ENCODE assay signal across 8 cellular contexts in the genomic region with DNA sequence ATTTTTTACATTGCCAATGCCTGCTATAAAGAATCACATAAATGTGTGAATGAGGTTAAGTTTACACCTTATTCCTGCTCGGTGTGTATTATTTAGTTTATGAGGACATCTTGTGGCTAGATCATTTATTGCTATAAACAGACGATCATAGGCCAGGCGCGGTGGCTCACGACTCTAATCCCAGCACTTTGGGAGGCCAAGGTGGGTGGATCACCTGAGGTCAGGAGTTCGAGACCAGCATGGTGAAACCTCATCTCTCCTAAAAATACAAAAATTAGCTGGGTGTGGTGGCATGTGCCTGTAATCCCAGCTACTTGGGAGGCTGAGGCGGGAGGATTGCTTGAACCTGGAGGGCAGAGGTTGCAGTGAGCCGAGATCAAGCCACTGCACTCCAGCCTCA. TPM values are rescaled to one million over a fixed set of nuclear protein-coding genes. Genes with fewer than 3 reads are reported as not detected.
DNase-seq lines count a peak whose midpoint lies in the region; ATAC-seq, FAIRE-seq and TF ChIP-seq lines count a peak whose summit lies in the region.
"Not testable (repeated sequence)": the region's sequence is repeated elsewhere in the genome, so short reads cannot be mapped to it uniquely, and the experiment has no call there.

No MANE protein-coding gene starts in this region.

- POLR2A ChIA-PET in AG04450 (lab: Yijun Ruan, JAX) = not testable (repeated sequence)

- H3K9me3 ChIP-seq in AG04450 (ENCODE audit: control insufficient read depth, insufficient read depth, low read length); WERI-Rb-1 (ENCODE audit: severe bottlenecking); breast epithelium: not testable (repeated sequence)

- not testable (repeated sequence) for H3K27me3 ChIP-seq in AG04450 (ENCODE audit: control insufficient read depth, insufficient read depth, low read length); WERI-Rb-1 (ENCODE audit: insufficient read depth, low read depth, severe bottlenecking); breast epithelium

- FAIRE-seq in GM18507 (lab: Jason Lieb, UNC) = peak; percentile 63

- peak; percentile 43 for TF ChIP-seq CTCF in AG04450 (IDR thresholded peaks at IDR 0.05; ENCODE audit: low read depth, low read length)
- peak; percentile 28; the same call in 1 of the 2 replicates for TF ChIP-seq CTCF in WERI-Rb-1 (IDR thresholded peaks at IDR 0.05; ENCODE audit: low read depth, low read length)
- peak in 2 of 3 donors; percentile 52 to 67 for TF ChIP-seq CTCF in breast epithelium (IDR thresholded peaks at IDR 0.05)

- intact Hi-C loops in breast epithelium (cut with DNase I; ENCODE audit: low total_unique reads) = not testable (repeated sequence)
- intact Hi-C loops in sciatic nerve (cut with DNase I) = loop anchor here (10.0 kb wide), 1 partner anchor 111 kb away; no protein-coding TSS in a partner anchor

- ATAC-seq in HG03378 (IDR thresholded peaks at IDR 0.05; ENCODE audit: unreplicated experiment) (peak; percentile 66), sciatic nerve (peak; percentile 83)

- H3K27ac ChIP-seq in AG04450 (ENCODE audit: low read depth, low read length); WERI-Rb-1; breast epithelium: not testable (repeated sequence)

- not testable (repeated sequence) for H3K4me1 ChIP-seq in breast epithelium

- not testable (repeated sequence) for H3K4me3 ChIP-seq in AG04450 (ENCODE audit: low read depth, low read length); WERI-Rb-1 (ENCODE audit: low read depth, low read length); breast epithelium

- CTCF ChIA-PET in AG04450 (lab: Charles Lee) = interaction anchor here (0.9 to 8.0 kb wide), 3 partner anchors 8 to 113 kb away, joined by 3 to 127 read pairs (median 3); no protein-coding TSS in a partner anchor

- not testable (repeated sequence) for TF ChIP-seq POLR2A in breast epithelium (IDR thresholded peaks at IDR 0.05)

- not testable (repeated sequence) for DNase-seq in AG04450 (ENCODE audit: low read depth, low spot score); GM18507 (ENCODE audit: extremely low spot score, insufficient read length, low read depth); breast epithelium (ENCODE audit: low spot score in 2 of 2); sciatic nerve (ENCODE audit: low spot score)
- DNase-seq in NCI-H345 treated with DMSO at 0.1 percent for 48 hours (lab: John Stamatoyannopoulos, UW; ENCODE audit: unreplicated experiment) (peak; percentile 45), WERI-Rb-1 (peak; percentile 59), iPS-NIHi11 (ENCODE audit: low spot score) (peak; percentile 14)

- H3K36me3 ChIP-seq in WERI-Rb-1 = peaks cover 13% of the 10 kb centered on the region
- not testable (repeated sequence) for H3K36me3 ChIP-seq in breast epithelium

RNA-seq across cellular contexts. Expression of a gene that starts 23.3 kb away (rescaled TPM):
- 76.4 and 111 TPM in 2 replicates for polyA plus RNA-seq in AG04450 (2011; rRNA removed)
- 71.2 and 96.7 TPM in 2 replicates for polyA minus RNA-seq in AG04450 (2011; rRNA and poly(A)+ RNA removed)
- total RNA-seq in breast epithelium = 10 to 100 TPM; 57.0 to 86.1 (median 66.1) TPM
- total RNA-seq in sciatic nerve = 89.3 TPM

RNA-seq across cellular contexts. Expression of a gene that starts 28.8 kb away (rescaled TPM):
- polyA plus RNA-seq in AG04450 (2011; rRNA removed) = 43.8 and 50.3 TPM in 2 replicates
- 4.5 and 10.3 TPM in 2 replicates for polyA minus RNA-seq in AG04450 (2011; rRNA and poly(A)+ RNA removed)
- total RNA-seq in breast epithelium (10 to 100 TPM in 1 of 3 donors, 1 to 10 TPM in 2; 6.3 to 12.0 (median 8.2) TPM), sciatic nerve (17.3 TPM)

RNA-seq across cellular contexts. Expression of a gene that starts 28.9 kb away (rescaled TPM):
- polyA plus RNA-seq in AG04450 (2011; rRNA removed) = 36.3 and 46.6 TPM in 2 replicates
- polyA minus RNA-seq in AG04450 (2011; rRNA and poly(A)+ RNA removed) = 19.9 and 21.2 TPM in 2 replicates
- total RNA-seq in breast epithelium = 10 to 100 TPM; 31.5 to 40.6 (median 37.2) TPM
- total RNA-seq in sciatic nerve = 34.9 TPM

RNA-seq across cellular contexts. Expression of a gene that starts 49.6 kb away (rescaled TPM):
- 0.01 TPM in 1 of 2 replicates, not detected in the other for polyA plus RNA-seq in AG04450 (2011; rRNA removed)
- not detected in 2 replicates for polyA minus RNA-seq in AG04450 (2011; rRNA and poly(A)+ RNA removed)
- total RNA-seq in breast epithelium = under 1 TPM in 2 of 3 donors, not detected in 1; under 0.01 to 0.15 TPM
- 0.40 TPM for total RNA-seq in sciatic nerve
